ENCODE assay signal across 32 cellular contexts in genomic region chr10:23435378-23435777, GRCh38.
"Had no signal": no experiment of that assay in that cellular context is flagged by ENCODE, and none has a peak within 500 bp of the region (broad histone marks: within the 10 kb centered on the region; RNA-seq: fewer than 3 reads in every experiment).

No MANE protein-coding gene starts in this region.

- H3K36me3 Mint-ChIP-seq: activated CD4-positive, alpha-beta memory T cell treated with anti-CD3 and anti-CD28 coated beads for 36 hours had no signal

- DNase-seq: activated CD4-positive, alpha-beta memory T cell treated with anti-CD3 and anti-CD28 coated beads for 36 hours; activated CD4-positive, alpha-beta T cell treated with anti-CD3 and anti-CD28 coated beads for 36 hours; activated CD4-positive, alpha-beta T cell treated with anti-CD3 and anti-CD28 coated beads, Interleukin-2, amount 10 ng/mL, durations not matched to agents 24 days and 14 days; activated CD4-positive, CD25-positive, alpha-beta regulatory T cell; activated CD4-positive, CD25-positive, alpha-beta regulatory T cell treated with anti-CD3 and anti-CD28 coated beads, Interleukin-2, amount 50 U/mL, for 72 hours; activated CD8-positive, alpha-beta memory T cell treated with anti-CD3 and anti-CD28 coated beads, Interleukin-2, amount 10 ng/mL, durations not matched to agents 7 days and 5 days; activated CD8-positive, alpha-beta memory T cell treated with anti-CD3 and anti-CD28 coated beads, Interleukin-2, amount 50 U/mL, for 4 hours; activated CD8-positive, alpha-beta T cell treated with anti-CD3 and anti-CD28 coated beads, Interleukin-2, amount 10 ng/mL, durations not matched to agents 7 days and 5 days; activated effector memory CD4-positive, alpha-beta T cell treated with anti-CD3 and anti-CD28 coated beads, Interleukin-2, amount 50 U/mL, for 16 hours; activated naive CD4-positive, alpha-beta T cell treated with anti-CD3 and anti-CD28 coated beads for 36 hours; activated naive CD8-positive, alpha-beta T cell treated with anti-CD3 and anti-CD28 coated beads for 36 hours; activated naive CD8-positive, alpha-beta T cell treated with anti-CD3 and anti-CD28 coated beads, Interleukin-2, amount 50 U/mL, for 24 hours; activated T-cell treated with anti-CD3 and anti-CD28 coated beads, Interleukin-2, amount 50 U/mL, for 1 hour; activated T-cell treated with anti-CD3 and anti-CD28 coated beads, Interleukin-2, amount 50 U/mL, for 48 hours; adrenal gland; amygdala; aorta; body of pancreas; caudate nucleus; cortex of kidney; effector memory CD4-positive, alpha-beta T cell; endodermal cell; foreskin keratinocyte; gastrocnemius medialis; heart right ventricle; T-helper 1 cell; T-helper 2 cell had no signal

- H3K9me3 Mint-ChIP-seq: activated CD4-positive, alpha-beta memory T cell treated with anti-CD3 and anti-CD28 coated beads for 36 hours; activated CD4-positive, alpha-beta T cell treated with anti-CD3 and anti-CD28 coated beads, Interleukin-2, amount 10 ng/mL, durations not matched to agents 24 days and 14 days; activated naive CD4-positive, alpha-beta T cell treated with anti-CD3 and anti-CD28 coated beads for 36 hours; activated naive CD4-positive, alpha-beta T cell treated with anti-CD3 and anti-CD28 coated beads, Interleukin-2, amount 50 U/mL, for 24 hours; activated naive CD8-positive, alpha-beta T cell treated with anti-CD3 and anti-CD28 coated beads for 36 hours; activated naive CD8-positive, alpha-beta T cell treated with anti-CD3 and anti-CD28 coated beads, Interleukin-2, amount 50 U/mL, for 24 hours; activated T-helper 1 cell treated with anti-CD3 and anti-CD28 coated beads, Interleukin-12 subunit alpha, Interleukin-12 subunit beta, Interleukin-2, Interleukin-4 antibody, amounts not matched to agents 30 ng/mL and 10 ng/mL and 1 ng/mL, durations not matched to agents 14 hours and 24 hours and 36 hours; activated T-helper 2 cell treated with anti-CD3 and anti-CD28 coated beads, Interferon-gamma antibody, Interleukin-2, Interleukin-4, amounts not matched to agents 10 μg/mL and 5 μg/mL and 100 μg/mL, durations not matched to agents 14 hours and 24 hours and 36 hours; endodermal cell had no signal

- H3K4me1 Mint-ChIP-seq: activated CD4-positive, alpha-beta T cell treated with anti-CD3 and anti-CD28 coated beads for 36 hours had no signal

- FAIRE-seq: colon had no signal

- ATAC-seq: activated CD4-positive, alpha-beta T cell treated with anti-CD3 and anti-CD28 coated beads for 36 hours; activated CD8-positive, alpha-beta memory T cell treated with anti-CD3 and anti-CD28 coated beads, Interleukin-2, amount 10 ng/mL, durations not matched to agents 7 days and 5 days; activated CD8-positive, alpha-beta T cell treated with anti-CD3 and anti-CD28 coated beads, Interleukin-2, amount 10 ng/mL, durations not matched to agents 7 days and 5 days; activated naive CD8-positive, alpha-beta T cell treated with anti-CD3 and anti-CD28 coated beads, Interleukin-2, amount 50 U/mL, for 24 hours; body of pancreas; esophagus mucosa; foreskin keratinocyte; gastrocnemius medialis; heart right ventricle had no signal

- H3K27ac Mint-ChIP-seq: activated CD4-positive, alpha-beta memory T cell treated with anti-CD3 and anti-CD28 coated beads for 36 hours; activated CD4-positive, alpha-beta T cell treated with anti-CD3 and anti-CD28 coated beads for 36 hours; activated CD4-positive, alpha-beta T cell treated with anti-CD3 and anti-CD28 coated beads, Interleukin-2, amount 10 ng/mL, durations not matched to agents 24 days and 14 days; activated CD8-positive, alpha-beta memory T cell treated with anti-CD3 and anti-CD28 coated beads, Interleukin-2, amount 10 ng/mL, durations not matched to agents 7 days and 5 days; activated CD8-positive, alpha-beta T cell treated with anti-CD3 and anti-CD28 coated beads, Interleukin-2, amount 10 ng/mL, durations not matched to agents 7 days and 5 days; activated naive CD4-positive, alpha-beta T cell treated with anti-CD3 and anti-CD28 coated beads for 36 hours; activated naive CD4-positive, alpha-beta T cell treated with anti-CD3 and anti-CD28 coated beads, Interleukin-2, amount 50 U/mL, for 24 hours; activated naive CD8-positive, alpha-beta T cell treated with anti-CD3 and anti-CD28 coated beads for 36 hours; activated naive CD8-positive, alpha-beta T cell treated with anti-CD3 and anti-CD28 coated beads, Interleukin-2, amount 50 U/mL, for 24 hours; activated T-helper 1 cell treated with anti-CD3 and anti-CD28 coated beads, Interleukin-12 subunit alpha, Interleukin-12 subunit beta, Interleukin-2, Interleukin-4 antibody, amounts not matched to agents 30 ng/mL and 10 ng/mL and 1 ng/mL, durations not matched to agents 14 hours and 24 hours and 36 hours; activated T-helper 2 cell treated with anti-CD3 and anti-CD28 coated beads, Interferon-gamma antibody, Interleukin-2, Interleukin-4, amounts not matched to agents 10 μg/mL and 5 μg/mL and 100 μg/mL, durations not matched to agents 14 hours and 24 hours and 36 hours; endodermal cell had no signal

- H3K4me3 Mint-ChIP-seq: activated CD4-positive, alpha-beta memory T cell treated with anti-CD3 and anti-CD28 coated beads for 36 hours; activated CD4-positive, alpha-beta T cell treated with anti-CD3 and anti-CD28 coated beads for 36 hours; activated CD4-positive, alpha-beta T cell treated with anti-CD3 and anti-CD28 coated beads, Interleukin-2, amount 10 ng/mL, durations not matched to agents 24 days and 14 days; activated CD8-positive, alpha-beta memory T cell treated with anti-CD3 and anti-CD28 coated beads, Interleukin-2, amount 10 ng/mL, durations not matched to agents 7 days and 5 days; activated CD8-positive, alpha-beta T cell treated with anti-CD3 and anti-CD28 coated beads, Interleukin-2, amount 10 ng/mL, durations not matched to agents 7 days and 5 days; activated naive CD4-positive, alpha-beta T cell treated with anti-CD3 and anti-CD28 coated beads for 36 hours; activated naive CD4-positive, alpha-beta T cell treated with anti-CD3 and anti-CD28 coated beads, Interleukin-2, amount 50 U/mL, for 24 hours; activated naive CD8-positive, alpha-beta T cell treated with anti-CD3 and anti-CD28 coated beads for 36 hours; activated naive CD8-positive, alpha-beta T cell treated with anti-CD3 and anti-CD28 coated beads, Interleukin-2, amount 50 U/mL, for 24 hours; activated T-helper 1 cell treated with anti-CD3 and anti-CD28 coated beads, Interleukin-12 subunit alpha, Interleukin-12 subunit beta, Interleukin-2, Interleukin-4 antibody, amounts not matched to agents 30 ng/mL and 10 ng/mL and 1 ng/mL, durations not matched to agents 14 hours and 24 hours and 36 hours; endodermal cell had no signal

- H3K9me3 ChIP-seq: adrenal gland, body of pancreas, gastrocnemius medialis, heart right ventricle had no signal

- H3K27me3 Mint-ChIP-seq: activated CD4-positive, alpha-beta memory T cell treated with anti-CD3 and anti-CD28 coated beads for 36 hours; activated CD4-positive, alpha-beta T cell treated with anti-CD3 and anti-CD28 coated beads for 36 hours; activated CD4-positive, alpha-beta T cell treated with anti-CD3 and anti-CD28 coated beads, Interleukin-2, amount 10 ng/mL, durations not matched to agents 24 days and 14 days; activated naive CD4-positive, alpha-beta T cell treated with anti-CD3 and anti-CD28 coated beads, Interleukin-2, amount 50 U/mL, for 24 hours; activated naive CD8-positive, alpha-beta T cell treated with anti-CD3 and anti-CD28 coated beads, Interleukin-2, amount 50 U/mL, for 24 hours had no signal
